In genomic region chr1:2235300-2235998, GRCh38 we compare ENCODE assay signal across 8 cellular contexts. TPM values are rescaled to one million over a fixed set of nuclear protein-coding genes. Genes with fewer than 3 reads are reported as not detected.
DNase-seq lines count a peak whose midpoint lies in the region; ATAC-seq and TF ChIP-seq lines count a peak whose summit lies in the region.
"Had no signal": no experiment of that assay in that cellular context is flagged by ENCODE, and none has a peak within 500 bp of the region (broad histone marks: within the 10 kb centered on the region; RNA-seq: fewer than 3 reads in every experiment).

No MANE protein-coding gene starts in this region.

- H3K27me3 ChIP-seq in OCI-LY3 (ENCODE audit: low read depth, low read length) (no peaks in the 10 kb centered on the region), ascending aorta (no peaks in the 10 kb centered on the region), liver (ENCODE audit: control insufficient read depth in 4 of 4, insufficient read depth in 4 of 4, low read length in 3 of 4) (no peaks in the 10 kb centered on the region)

- no peak for ATAC-seq in GM19035 (IDR thresholded peaks at IDR 0.05; ENCODE audit: unreplicated experiment)

- TF ChIP-seq CTCF in OCI-LY3 (IDR thresholded peaks at IDR 0.05; ENCODE audit: low read depth, low read length), result no peak
- TF ChIP-seq CTCF in ascending aorta (IDR thresholded peaks at IDR 0.05), result no peak
- TF ChIP-seq CTCF in liver (IDR thresholded peaks at IDR 0.05; ENCODE audit: low read depth, low read length, missing input control), result no peak

- H3K9me3 ChIP-seq in OCI-LY3 (ENCODE audit: insufficient read depth, low read length) (no peaks in the 10 kb centered on the region), ascending aorta (no peaks in the 10 kb centered on the region), liver (ENCODE audit: control insufficient read depth in 4 of 4, low read length in 3 of 4) (no peaks in the 10 kb centered on the region)

- WGBS in liver, result 87% methylated on average over 22 of the region's 22 CpGs

- H4K20me1 ChIP-seq in OCI-LY3 (ENCODE audit: insufficient read depth, low read length), result peaks cover 93% of the 10 kb centered on the region

- H3K4me1 ChIP-seq in OCI-LY3 (ENCODE audit: low read length) (peaks cover 23% of the 10 kb centered on the region), ascending aorta (peaks cover 67 to 79% of the 10 kb centered on the region in 2 donors), liver (ENCODE audit: control insufficient read depth in 4 of 4, insufficient read depth in 4 of 4, low read length in 3 of 4) (peaks cover 55 to 95% (median 77%) of the 10 kb centered on the region in 4 donors)

- no peak overlapping the region for H2AFZ ChIP-seq in OCI-LY3 (ENCODE audit: low read depth, low read length)

- DNase-seq in ascending aorta (ENCODE audit: low spot score in 2 of 2) (no peak), substantia nigra (lab: John Stamatoyannopoulos, UW) (peak in 1 of 49 donors; percentile 63), NCI-H345 treated with DMSO at 0.1 percent for 48 hours (lab: John Stamatoyannopoulos, UW; ENCODE audit: unreplicated experiment) (no peak), activated gamma-delta T cell treated with Interleukin-2 at 50 U/mL for 16 hours (no peak)
- DNase-seq: NCI-H1694 treated with DMSO at 0.1 percent for 48 hours had no signal

- H3K9ac ChIP-seq in OCI-LY3 (ENCODE audit: low read length), result no peak overlapping the region
- H3K9ac ChIP-seq in liver (ENCODE audit: low read depth in 1 of 2, low read length in 2 of 2), result peak overlapping the region in 1 of 2 donors; percentile 2

- H3K36me3 ChIP-seq in OCI-LY3 (replicated peaks; ENCODE audit: low read depth, low read length) (no peaks in the 10 kb centered on the region), ascending aorta (no peaks in the 10 kb centered on the region), liver (ENCODE audit: control insufficient read depth in 4 of 4, insufficient read depth in 3 of 4, low read depth in 1 of 4, low read length in 3 of 4) (no peaks in the 10 kb centered on the region)

- intact Hi-C loops in ascending aorta (cut with DNase I), result loop anchor here (2.0 to 5.0 kb wide), 3 partner anchors 37 to 147 kb away; no protein-coding TSS in a partner anchor

- TF ChIP-seq RAD21 in liver (IDR thresholded peaks at IDR 0.05), result no peak

- peaks cover 99% of the 10 kb centered on the region for H3K79me2 ChIP-seq in OCI-LY3 (ENCODE audit: low read length)

- peak overlapping the region; percentile 1 for H3K4me2 ChIP-seq in OCI-LY3 (ENCODE audit: low read length)

- H3K27ac ChIP-seq in OCI-LY3 (ENCODE audit: low read length) (no peak overlapping the region), ascending aorta (peak overlapping the region; percentile 85 to 93), liver (ENCODE audit: low read depth in 1 of 2, low read length in 2 of 2) (peak overlapping the region; percentile 91 to 93), substantia nigra (ENCODE audit: low read depth, low read length, poor library complexity, severe bottlenecking) (peak overlapping the region; percentile 53)

- H3K4me3 ChIP-seq in OCI-LY3 (ENCODE audit: low read length), result no peak overlapping the region
- peak overlapping the region; percentile 23 to 78 for H3K4me3 ChIP-seq in ascending aorta
- no peak overlapping the region for H3K4me3 ChIP-seq in liver (ENCODE audit: low read depth in 1 of 3, low read length in 3 of 3)

TF ChIP-seq in liver, 16 proteins besides CTCF, POLR2A, EP300 and RAD21:
- TF ChIP-seq TAF1 (conservative IDR thresholded peaks at IDR 0.05) (no peak), REST (IDR thresholded peaks at IDR 0.05) (no peak), EGR1 (IDR thresholded peaks at IDR 0.05; ENCODE audit: low read depth in 2 of 2) (no peak), JUND (IDR thresholded peaks at IDR 0.05) (no peak), FOXA2 (IDR thresholded peaks at IDR 0.05) (no peak), ZBTB33 (IDR thresholded peaks at IDR 0.05) (no peak), RXRA (IDR thresholded peaks at IDR 0.05) (no peak), FOXA1 (IDR thresholded peaks at IDR 0.05) (no peak), NR2F2 (IDR thresholded peaks at IDR 0.05) (no peak), ATF3 (IDR thresholded peaks at IDR 0.05) (no peak), HNF4G (IDR thresholded peaks at IDR 0.05) (no peak), GABPA (IDR thresholded peaks at IDR 0.05 in 1 of 2, conservative IDR thresholded peaks at IDR 0.05 in 1 of 2) (no peak), YY1 (IDR thresholded peaks at IDR 0.05) (no peak), HNF4A (conservative IDR thresholded peaks at IDR 0.05) (no peak)

RNA-seq across cellular contexts. Expression of gene SKI, which starts 7.3 kb away (rescaled TPM):
- total RNA-seq in ascending aorta (139 TPM), liver (10 to 100 TPM; 18.9 to 21.3 TPM)
- polyA plus RNA-seq in liver, result 10 to 100 TPM in 1 of 2 donors, 1 to 10 TPM in 1; 3.2 to 20.1 TPM

RNA-seq across cellular contexts. Expression of gene FAAP20, which starts 40.9 kb away (rescaled TPM):
- 38.3 TPM for total RNA-seq in ascending aorta
- 10 to 100 TPM in 1 of 2 donors, 1 to 10 TPM in 1; 5.6 to 11.9 TPM for total RNA-seq in liver
- polyA plus RNA-seq in liver, result 10 to 100 TPM; 19.6 to 31.5 TPM

Comparison
In these comparisons a context has a peak if more than half of its experiments do, and no peak if none do; other contexts are left out.
1. H3K4me3 ChIP-seq: peak in ascending aorta (2 of 2); none in OCI-LY3 (single experiment) and liver (0 of 3).